18 cellular contexts compared by ENCODE assay signal in genomic region chr20:51889466-51889865, GRCh38.
A peak's percentile ranks its signal among the peaks of the same experiment; 100 is the strongest.
DNase-seq lines count a peak whose midpoint lies in the region; ATAC-seq and TF ChIP-seq lines count a peak whose summit lies in the region.
"Had no signal": no experiment of that assay in that cellular context is flagged by ENCODE, and none has a peak within 500 bp of the region (broad histone marks: within the 10 kb centered on the region; RNA-seq: fewer than 3 reads in every experiment).

No MANE protein-coding gene starts in this region.

- TF ChIP-seq CTCF in GM23338 (conservative IDR thresholded peaks at IDR 0.05; ENCODE audit: low read depth in 2 of 2) (no peak), MM.1S (IDR thresholded peaks at IDR 0.05; ENCODE audit: low read length) (no peak)

- H2BK15ac ChIP-seq in neuronal stem cell (ENCODE audit: low read length) = no peak overlapping the region

- no peak overlapping the region for H2BK12ac ChIP-seq in neuronal stem cell (ENCODE audit: low read length)

- H3K9ac ChIP-seq in HUES64 (ENCODE audit: low read depth, low read length) = peak overlapping the region; percentile 23; the same call in 1 of the 2 replicates
- H3K9ac ChIP-seq in neuronal stem cell (ENCODE audit: low read depth, low read length, poor library complexity) = no peak overlapping the region
- no peak overlapping the region for H3K9ac ChIP-seq in MM.1S (ENCODE audit: low read length)
- H3K9ac ChIP-seq: KMS-11 had no signal

- H3K79me1 ChIP-seq in neuronal stem cell (ENCODE audit: low read depth, low read length) = no peaks in the 10 kb centered on the region

- H3K9me3 ChIP-seq in HUES64 (ENCODE audit: insufficient read depth, low read depth, low read length) (no peaks in the 10 kb centered on the region), neuronal stem cell (replicated peaks in 1 of 2; ENCODE audit: control insufficient read depth in 2 of 2, insufficient read depth in 1 of 2, low read depth in 1 of 2, low read length in 2 of 2) (no peaks in the 10 kb centered on the region), MM.1S (replicated peaks; ENCODE audit: insufficient read depth, low read length) (no peaks in the 10 kb centered on the region)
- H3K9me3 ChIP-seq: A549, MG63 had no signal

- H3K23ac ChIP-seq in neuronal stem cell (ENCODE audit: low read depth, low read length, poor library complexity) = no peak overlapping the region

- no peak overlapping the region for H4K91ac ChIP-seq in neuronal stem cell (ENCODE audit: low read depth, low read length, poor library complexity)

- H3K79me2 ChIP-seq in GM23338 (replicated peaks; ENCODE audit: insufficient read depth) = no peaks in the 10 kb centered on the region
- no peaks in the 10 kb centered on the region for H3K79me2 ChIP-seq in MM.1S (ENCODE audit: low read length)

- H2AFZ ChIP-seq in GM23338 (no peak overlapping the region), neuronal stem cell (ENCODE audit: low read length) (peak overlapping the region; percentile 28), MM.1S (ENCODE audit: low read length) (no peak overlapping the region)

- H3K4me3 Mint-ChIP-seq in GM23338 = peak overlapping the region; percentile 53

- H3K4ac ChIP-seq in neuronal stem cell (ENCODE audit: low read length) = no peak overlapping the region

- H3K27ac ChIP-seq in GM23338 (ENCODE audit: low read depth) (peak overlapping the region; percentile 78), HUES64 (ENCODE audit: low read depth, low read length) (peak overlapping the region; percentile 72; the same call in 1 of the 2 replicates), neuronal stem cell (replicated peaks; ENCODE audit: low read length) (peak overlapping the region; percentile 88), MM.1S (ENCODE audit: low read length) (no peak overlapping the region)
- H3K27ac ChIP-seq: A549, HL-60, KMS-11 had no signal

- no peak overlapping the region for H3K14ac ChIP-seq in neuronal stem cell (ENCODE audit: low read length)

- H3F3A ChIP-seq in GM23338 (replicated peaks; ENCODE audit: low read depth) = peaks cover 8% of the 10 kb centered on the region; the same call in 1 of the 2 replicates
- H3F3A ChIP-seq in MM.1S (ENCODE audit: insufficient read depth, low read length) = no peaks in the 10 kb centered on the region

- H3K9me3 Mint-ChIP-seq in GM23338 = no peaks in the 10 kb centered on the region

- ATAC-seq in GM23338 = peak; percentile 56
- ATAC-seq: A549 had no signal

- H2BK120ac ChIP-seq in neuronal stem cell (ENCODE audit: low read depth, low read length) = no peak overlapping the region

- 11% methylated on average over 3 of the region's 4 CpGs for WGBS in HUES64
- WGBS in neuronal stem cell (ENCODE audit: extremely low coverage in 2 of 2, insufficient read length in 2 of 2, insufficient replicate concordance in 1 of 2), 2 donors = no CpG with 5 or more reads among the region's 4 CpGs

- peaks cover 35% of the 10 kb centered on the region for H3K4me1 ChIP-seq in GM23338 (ENCODE audit: insufficient read depth)
- H3K4me1 ChIP-seq in HUES64 (ENCODE audit: insufficient read depth, low read length) = peaks cover 36% of the 10 kb centered on the region
- H3K4me1 ChIP-seq in neuronal stem cell (ENCODE audit: control insufficient read depth in 2 of 2, insufficient read depth in 1 of 2, low read depth in 1 of 2, low read length in 2 of 2) = peaks cover 15 to 26% of the 10 kb centered on the region in 2 donors
- H3K4me1 ChIP-seq in MM.1S (ENCODE audit: low read length) = no peaks in the 10 kb centered on the region

- DNase-seq in GM23338 (ENCODE audit: low spot score) (peak; percentile 78), iPS DF 19.7 (ENCODE audit: low read depth, low spot score) (peak; percentile 50), neuronal stem cell (ENCODE audit: low spot score) (no peak), MM.1S (no peak), HuH-7.5 (ENCODE audit: low spot score) (no peak), NCI-H1694 treated with DMSO at 0.1 percent for 48 hours (lab: John Stamatoyannopoulos, UW) (no peak)
- DNase-seq: C1 segment of cervical spinal cord, MG63, NCI-H1092 treated with DMSO at 0.1 percent for 48 hours, NCI-H2107, NCI-H226, NCI-H524 treated with DMSO at 0.1 percent for 48 hours, OCI-M1, RPMI8226 had no signal

- H3K9me2 ChIP-seq in GM23338 (ENCODE audit: insufficient read depth) (no peaks in the 10 kb centered on the region), MM.1S (replicated peaks; ENCODE audit: insufficient read depth, low read length) (no peaks in the 10 kb centered on the region)

- H3K4me3 ChIP-seq in GM23338 (peak overlapping the region; percentile 4), HUES64 (ENCODE audit: low read length) (peak overlapping the region; percentile 27), neuronal stem cell (ENCODE audit: low read length in 2 of 2) (no peak overlapping the region), MM.1S (ENCODE audit: low read length) (no peak overlapping the region)
- H3K4me3 ChIP-seq: A549, MG63 had no signal

- no peak overlapping the region for H4K8ac ChIP-seq in neuronal stem cell (ENCODE audit: low read depth, low read length)

- H4K20me1 ChIP-seq in GM23338 (replicated peaks; ENCODE audit: insufficient read depth) = no peaks in the 10 kb centered on the region
- H4K20me1 ChIP-seq in MM.1S (ENCODE audit: insufficient read depth, low read length) = no peaks in the 10 kb centered on the region

- H3K4me2 ChIP-seq in GM23338 (peak overlapping the region; percentile 30), neuronal stem cell (ENCODE audit: insufficient read depth, low read length, poor library complexity, severe bottlenecking) (no peak overlapping the region), MM.1S (ENCODE audit: low read depth, low read length) (no peak overlapping the region)
- H3K4me2 ChIP-seq: A549, KMS-11 had no signal

- peaks cover 37% of the 10 kb centered on the region for H3K4me1 Mint-ChIP-seq in GM23338

- no peak overlapping the region for H2BK5ac ChIP-seq in neuronal stem cell (ENCODE audit: low read length)

- no peak overlapping the region for H3K18ac ChIP-seq in neuronal stem cell (ENCODE audit: low read length)

- no peaks in the 10 kb centered on the region for H3K36me3 ChIP-seq in GM23338 (ENCODE audit: insufficient read depth)
- no peaks in the 10 kb centered on the region for H3K36me3 ChIP-seq in HUES64 (ENCODE audit: insufficient read depth, low read length)
- no peaks in the 10 kb centered on the region for H3K36me3 ChIP-seq in neuronal stem cell (replicated peaks in 1 of 2; ENCODE audit: control insufficient read depth in 2 of 2, insufficient read depth in 2 of 2, low read length in 2 of 2)
- no peaks in the 10 kb centered on the region for H3K36me3 ChIP-seq in MM.1S (replicated peaks; ENCODE audit: insufficient read depth, low read length)
- H3K36me3 ChIP-seq: MG63 had no signal

- no peaks in the 10 kb centered on the region for H3K36me3 Mint-ChIP-seq in GM23338 (ENCODE audit: low read depth)

- peak overlapping the region; percentile 54 for H3K27ac Mint-ChIP-seq in GM23338

- H3K27me3 Mint-ChIP-seq in GM23338 (ENCODE audit: insufficient read depth, low read depth, poor library complexity) = no peaks in the 10 kb centered on the region

- no peak overlapping the region for H2AK5ac ChIP-seq in neuronal stem cell (ENCODE audit: low read depth, low read length)

- no peaks in the 10 kb centered on the region for H3K27me3 ChIP-seq in GM23338 (ENCODE audit: insufficient read depth)
- no peaks in the 10 kb centered on the region for H3K27me3 ChIP-seq in HUES64 (ENCODE audit: insufficient read depth, low read length)
- H3K27me3 ChIP-seq in neuronal stem cell (ENCODE audit: control insufficient read depth in 3 of 3, insufficient read depth in 3 of 3, low read depth in 1 of 3, low read length in 3 of 3) = no peaks in the 10 kb centered on the region
- H3K27me3 ChIP-seq in MM.1S (replicated peaks; ENCODE audit: insufficient read depth, low read length) = no peaks in the 10 kb centered on the region
- H3K27me3 ChIP-seq: MG63 had no signal

TF ChIP-seq in GM23338, 12 proteins besides CTCF, POLR2A, EP300 and RAD21:
- TF ChIP-seq NANOG (IDR thresholded peaks at IDR 0.05; ENCODE audit: borderline replicate concordance) (peak; percentile 82), ETS1 (IDR thresholded peaks at IDR 0.05) (no peak)
TF ChIP-seq in GM23338: peak in this region for 1.

Comparison
In these comparisons a context has a peak if more than half of its experiments do, and no peak if none do; other contexts are left out.
1. DNase-seq: peak in GM23338 (single experiment) and iPS DF 19.7 (single experiment); none in neuronal stem cell (single experiment), MM.1S (single experiment), HuH-7.5 (single experiment) and NCI-H1694 treated with DMSO at 0.1 percent for 48 hours (single experiment).
2. H3K4me3 ChIP-seq: peak in GM23338 (single experiment) and HUES64 (single experiment); none in neuronal stem cell (0 of 2) and MM.1S (single experiment).